Comparison of ENCODE assay signal across 20 cellular contexts in the genomic region with DNA sequence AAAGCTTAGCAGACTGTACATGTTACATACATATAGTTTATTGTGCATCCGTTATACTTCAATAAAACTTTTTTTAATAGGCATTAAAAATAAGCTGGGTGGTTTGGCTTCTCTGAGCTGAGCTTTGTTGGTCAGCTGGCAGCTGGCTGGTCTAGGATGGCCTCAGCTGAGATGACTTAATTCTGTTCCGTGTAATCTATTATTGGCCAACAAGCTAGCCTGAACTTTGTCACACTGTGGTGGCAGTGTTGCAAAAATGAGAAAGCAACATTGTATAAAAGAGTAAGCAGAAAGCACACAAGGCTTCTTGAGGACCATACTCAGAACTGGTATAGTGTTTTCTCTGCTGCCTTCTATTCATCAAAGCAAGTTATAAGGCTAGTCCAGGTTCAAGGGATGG.
"Had no signal": no experiment of that assay in that cellular context is flagged by ENCODE, and none has a peak within 500 bp of the region (broad histone marks: within the 10 kb centered on the region; RNA-seq: fewer than 3 reads in every experiment).

No MANE protein-coding gene starts in this region.

- DNase-seq: activated CD4-positive, alpha-beta T cell treated with anti-CD3 and anti-CD28 coated beads, Interleukin-2, amount 10 ng/mL, durations not matched to agents 24 days and 14 days; activated CD4-positive, CD25-positive, alpha-beta regulatory T cell; activated CD8-positive, alpha-beta memory T cell treated with anti-CD3 and anti-CD28 coated beads, Interleukin-2, amount 10 ng/mL, durations not matched to agents 7 days and 5 days; activated CD8-positive, alpha-beta T cell treated with anti-CD3 and anti-CD28 coated beads for 36 hours; activated effector memory CD4-positive, alpha-beta T cell treated with anti-CD3 and anti-CD28 coated beads, Interleukin-2, amount 50 U/mL, for 16 hours; activated naive CD4-positive, alpha-beta T cell treated with anti-CD3 and anti-CD28 coated beads, Interleukin-2, amount 50 U/mL, for 16 hours; activated naive CD8-positive, alpha-beta T cell treated with anti-CD3 and anti-CD28 coated beads, Interleukin-2, amount 50 U/mL, for 24 hours; activated T-cell treated with anti-CD3 and anti-CD28 coated beads for 4 hours; anterior cingulate cortex; foreskin keratinocyte; immature natural killer cell; left lung; mammary epithelial cell; ovary; stimulated activated CD4-positive, alpha-beta T cell treated with anti-CD3 and anti-CD28 coated beads, Interleukin-4, amount 100 ng/mL, for 24 hours; stimulated activated naive CD8-positive, alpha-beta T cell treated with anti-CD3 and anti-CD28 coated beads, Interleukin-15, Interleukin-2, amounts not matched to agents 100 U/mL and 50 U/mL, for 24 hours; substantia nigra; tibial artery had no signal

- H3K4me1 ChIP-seq: foreskin keratinocyte, left lung, prostate gland, tibial artery had no signal

- H3K4me3 ChIP-seq: left lung, ovary, prostate gland, tibial artery had no signal

- ATAC-seq: activated CD8-positive, alpha-beta memory T cell treated with anti-CD3 and anti-CD28 coated beads, Interleukin-2, amount 10 ng/mL, durations not matched to agents 7 days and 5 days; activated CD8-positive, alpha-beta T cell treated with anti-CD3 and anti-CD28 coated beads for 36 hours; activated naive CD8-positive, alpha-beta T cell treated with anti-CD3 and anti-CD28 coated beads, Interleukin-2, amount 50 U/mL, for 24 hours; foreskin keratinocyte; left lung; natural killer cell treated with Interleukin-12 subunit alpha and Interleukin-12 subunit beta and Interleukin-15 and Interleukin-18, amount 100 ng/mL, for 72 hours; stimulated activated naive CD8-positive, alpha-beta T cell treated with anti-CD3 and anti-CD28 coated beads, Interleukin-15, Interleukin-2, amounts not matched to agents 100 U/mL and 50 U/mL, for 24 hours had no signal

- H3K9me3 ChIP-seq: left lung, ovary, prostate gland, tibial artery had no signal

- H3K27ac ChIP-seq: foreskin keratinocyte, left lung, ovary, prostate gland, tibial artery had no signal

- H3K36me3 ChIP-seq: left lung, ovary, prostate gland, tibial artery had no signal

- H3K27me3 ChIP-seq: left lung, ovary, tibial artery had no signal
